In genomic region chr11:20367313-20367948, GRCh38 we compare ENCODE assay signal across 8 cellular contexts. TPM values are rescaled to one million over a fixed set of nuclear protein-coding genes. Genes with fewer than 3 reads are reported as not detected.
DNase-seq lines count a peak whose midpoint lies in the region; ATAC-seq and TF ChIP-seq lines count a peak whose summit lies in the region.

No MANE protein-coding gene starts in this region.

- no peak for TF ChIP-seq CTCF in HFF-Myc (IDR thresholded peaks at IDR 0.05; ENCODE audit: low read depth, low read length, missing control alignments)
- no peak for TF ChIP-seq CTCF in mammary epithelial cell (conservative IDR thresholded peaks at IDR 0.05 in 1 of 2, IDR thresholded peaks at IDR 0.05 in 1 of 2; ENCODE audit: extremely low read depth in 1 of 2, insufficient read depth in 1 of 2, low read depth in 1 of 2, low read length in 2 of 2)
- no peak for TF ChIP-seq CTCF in mucosa of descending colon (IDR thresholded peaks at IDR 0.05)

- H3K27me3 ChIP-seq in mammary epithelial cell (ENCODE audit: insufficient read depth, low read length): no peaks in the 10 kb centered on the region

- peaks cover 36% of the 10 kb centered on the region for H3K4me1 ChIP-seq in mammary epithelial cell (ENCODE audit: insufficient read depth, low read length)
- peaks cover 13% of the 10 kb centered on the region for H3K4me1 ChIP-seq in mucosa of descending colon (ENCODE audit: low read depth)

- DNase-seq in HFF-Myc (ENCODE audit: extremely low read depth, low read depth): peak; percentile 66
- DNase-seq in T1000 (lab: John Stamatoyannopoulos, UW): peak; percentile 40
- DNase-seq in mammary epithelial cell: peak; percentile 92
- no peak for DNase-seq in mucosa of descending colon
- DNase-seq in DMS153 treated with DMSO at 0.1 percent for 48 hours (lab: John Stamatoyannopoulos, UW; ENCODE audit: unreplicated experiment): no peak
- DNase-seq in NCI-H82 (lab: John Stamatoyannopoulos, UW): no peak

- in situ Hi-C loops in mammary epithelial cell (cut with MboI; ENCODE audit: low sequenced_read_pairs in 2 of 2): no loop called here

- H3K36me3 ChIP-seq in mammary epithelial cell (ENCODE audit: insufficient read depth, low read length): no peaks in the 10 kb centered on the region
- no peaks in the 10 kb centered on the region for H3K36me3 ChIP-seq in mucosa of descending colon (ENCODE audit: low read depth)

- H3K79me2 ChIP-seq in mammary epithelial cell (ENCODE audit: insufficient read depth, low read length): peaks cover 7% of the 10 kb centered on the region

- H3K27ac ChIP-seq in mammary epithelial cell (ENCODE audit: insufficient read depth, low read depth, low read length) (peak overlapping the region; percentile 92), temporal lobe (ENCODE audit: low read depth, low read length) (peak overlapping the region; percentile 89)

- peak overlapping the region; percentile 68 for H3K4me2 ChIP-seq in mammary epithelial cell (ENCODE audit: insufficient read depth, low read depth, low read length)

- intact Hi-C loops in mammary epithelial cell (cut with micrococcal nuclease): no loop called here
- intact Hi-C loops in mucosa of descending colon (cut with DNase I, micrococcal nuclease): no loop called here

- BruUV-seq in mammary epithelial cell (replicated peaks; lab: Mats Ljungman, UMichigan): TSS peak; percentile 57

- no peaks in the 10 kb centered on the region for H3K9me3 ChIP-seq in mammary epithelial cell (replicated peaks; ENCODE audit: insufficient read depth, low read length)
- no peaks in the 10 kb centered on the region for H3K9me3 ChIP-seq in mucosa of descending colon

- ATAC-seq in mucosa of descending colon: peak; percentile 41
- ATAC-seq in GM18909 (IDR thresholded peaks at IDR 0.05; ENCODE audit: poor library complexity, unreplicated experiment): no peak

- no peak overlapping the region; the same call in 1 of the 2 replicates for H3K4me3 ChIP-seq in HFF-Myc (replicated peaks; ENCODE audit: low read depth, low read length)
- H3K4me3 ChIP-seq in mammary epithelial cell (replicated peaks in 1 of 3; ENCODE audit: insufficient read depth in 1 of 3, low read depth in 2 of 3, low read length in 3 of 3): peak overlapping the region in 1 of 3 experiments; percentile 4
- H3K4me3 ChIP-seq in mucosa of descending colon: no peak overlapping the region

- 36% methylated on average over 9 of the region's 9 CpGs for WGBS in mammary epithelial cell (ENCODE audit: low coverage, missing lambda C conversion rate)

- H2AFZ ChIP-seq in mammary epithelial cell (ENCODE audit: low read depth, low read length): no peak overlapping the region

- peak overlapping the region; percentile 59 for H3K9ac ChIP-seq in mammary epithelial cell (ENCODE audit: insufficient read depth, low read length)

- dilution Hi-C loops in mammary epithelial cell (cut with HindIII; ENCODE audit: low sequenced_read_pairs): no loop called here

- CTCF ChIA-PET in mammary epithelial cell (lab: Charles Lee; ENCODE audit: low non-redundant PET): no interaction called here

- H4K20me1 ChIP-seq in mammary epithelial cell (ENCODE audit: insufficient read depth, low read length): no peaks in the 10 kb centered on the region

RNA-seq across cellular contexts. Expression of gene HTATIP2, which starts 3.9 kb away (rescaled TPM):
- total RNA-seq in mammary epithelial cell: 10 to 100 TPM; 24.3 to 64.8 TPM
- polyA plus RNA-seq in mammary epithelial cell: 25.7 TPM
- polyA minus RNA-seq in mammary epithelial cell: 52.1 TPM
- 100 to 1,000 TPM in 2 of 3 donors, 10 to 100 TPM in 1; 72.6 to 148 (median 129) TPM for total RNA-seq in mucosa of descending colon
- total RNA-seq in temporal lobe: 2.7 TPM

RNA-seq across cellular contexts. Expression of gene PRMT3, which starts 20.1 kb away (rescaled TPM):
- total RNA-seq in mammary epithelial cell (10 to 100 TPM; 23.3 to 26.3 TPM), mucosa of descending colon (10 to 100 TPM; 11.6 to 12.7 (median 11.8) TPM), temporal lobe (18.7 TPM)
- 13.7 TPM for polyA plus RNA-seq in mammary epithelial cell
- 12.9 TPM for polyA minus RNA-seq in mammary epithelial cell

Comparison
In these comparisons a context has a peak if more than half of its experiments do, and no peak if none do; other contexts are left out.
1. DNase-seq: peak in HFF-Myc (single experiment), T1000 (single experiment) and mammary epithelial cell (single experiment); none in mucosa of descending colon (0 of 3), DMS153 treated with DMSO at 0.1 percent for 48 hours (single experiment) and NCI-H82 (single experiment).